In genomic region chr15:99429681-99430081, GRCh38 we compare ENCODE assay signal across 23 cellular contexts.
A peak's percentile ranks its signal among the peaks of the same experiment; 100 is the strongest.
DNase-seq lines count a peak whose midpoint lies in the region; ATAC-seq and TF ChIP-seq lines count a peak whose summit lies in the region.
"Had no signal": no experiment of that assay in that cellular context is flagged by ENCODE, and none has a peak within 500 bp of the region (broad histone marks: within the 10 kb centered on the region; RNA-seq: fewer than 3 reads in every experiment).

No MANE protein-coding gene starts in this region.

- no peaks in the 10 kb centered on the region for H3K27me3 ChIP-seq in heart right ventricle
- H3K27me3 ChIP-seq: colonic mucosa, esophagus squamous epithelium, neural progenitor cell had no signal

- peak; percentile 11 for DNase-seq in left cardiac atrium
- DNase-seq in heart right ventricle, result no peak
- peak; percentile 5 for DNase-seq in WTC11 (ENCODE audit: low spot score)
- DNase-seq in myocyte (ENCODE audit: low read depth), result peak; percentile 35
- no peak for DNase-seq in GM13977 (ENCODE audit: low spot score)
- no peak for DNase-seq in NCI-H1436 treated with DMSO at 0.1 percent for 48 hours (lab: John Stamatoyannopoulos, UW)
- no peak for DNase-seq in superior temporal gyrus (ENCODE audit: extremely low spot score)
- DNase-seq: activated CD4-positive, alpha-beta T cell treated with anti-CD3 and anti-CD28 coated beads, Interleukin-2, amount 50 U/mL, for 48 hours; activated gamma-delta T cell treated with Interleukin-2 at 50 U/mL for 16 hours; colonic mucosa; esophagus squamous epithelium; lower lobe of right lung; NCI-H1105; NCI-H2029; NCI-H345; NCI-H748 treated with DMSO at 0.1 percent for 48 hours; SHP77; stimulated activated CD4-positive, alpha-beta T cell treated with anti-CD3 and anti-CD28 coated beads, Interleukin-1b, Interleukin-23, amount 100 ng/mL, for 48 hours; WERI-Rb-1 had no signal

- no peak overlapping the region for H3K27ac ChIP-seq in heart right ventricle
- H3K27ac ChIP-seq: colonic mucosa, esophagus squamous epithelium, HL-60, lower lobe of right lung, neural progenitor cell, WERI-Rb-1 had no signal

- intact Hi-C loops in left cardiac atrium (cut with DNase I), result no loop called here
- intact Hi-C loops in heart right ventricle (cut with DNase I), result loop anchor here in 4 of 10 donors (5.0 to 10.0 kb wide), 3 partner anchors 55 to 138 kb away; partner anchors contain the start of gene MEF2A (in 3 of the 4)

- ATAC-seq in left cardiac atrium (no peak), heart right ventricle (no peak), WTC11 (no peak)
- ATAC-seq: lower lobe of right lung had no signal

- no peak overlapping the region for H3K4me3 Mint-ChIP-seq in WTC11
- H3K4me3 Mint-ChIP-seq: neural progenitor cell had no signal

- no peaks in the 10 kb centered on the region for H3K9me3 ChIP-seq in heart right ventricle
- H3K9me3 ChIP-seq: colonic mucosa, esophagus squamous epithelium, lower lobe of right lung had no signal

- POLR2A ChIA-PET in WTC11 (lab: Charles Lee), result no interaction called here

- in situ Hi-C loops in GM13977 (cut with MboI; ENCODE audit: low pct_unique_long_range_greater_than_20kb, low sequenced_read_pairs, unreplicated experiment), result no loop called here

- no peaks in the 10 kb centered on the region for H3K36me3 ChIP-seq in heart right ventricle
- H3K36me3 ChIP-seq: colonic mucosa, esophagus squamous epithelium, lower lobe of right lung, neural progenitor cell, WERI-Rb-1 had no signal

- H3K4me1 ChIP-seq in heart right ventricle, result peaks cover 8 to 54% (median 43%) of the 10 kb centered on the region in 9 donors
- H3K4me1 ChIP-seq: neural progenitor cell had no signal

- no peak overlapping the region for H3K4me3 ChIP-seq in heart right ventricle
- H3K4me3 ChIP-seq: colonic mucosa, esophagus squamous epithelium, lower lobe of right lung, neural progenitor cell, skin epidermis had no signal

- peaks cover 11% of the 10 kb centered on the region for H3K4me1 Mint-ChIP-seq in WTC11

- WGBS in heart right ventricle, 2 donors, result 89 to 91% methylated on average over 5 of the region's 5 CpGs

- no peaks in the 10 kb centered on the region for H3K27me3 Mint-ChIP-seq in WTC11 (ENCODE audit: low read depth)

- H3K36me3 Mint-ChIP-seq in WTC11, result no peaks in the 10 kb centered on the region
- H3K36me3 Mint-ChIP-seq: neural progenitor cell had no signal

- no peaks in the 10 kb centered on the region for H3K9me3 Mint-ChIP-seq in WTC11
- H3K9me3 Mint-ChIP-seq: neural progenitor cell had no signal

- H3K27ac Mint-ChIP-seq in WTC11, result no peak overlapping the region
- H3K27ac Mint-ChIP-seq: neural progenitor cell, progenitor cell of endocrine pancreas had no signal

- CTCF ChIA-PET in WTC11 (lab: Charles Lee), result interaction anchor here (1.2 kb wide), 1 partner anchor 274 kb away, joined by 5 read pairs; no protein-coding TSS in a partner anchor

- TF ChIP-seq CTCF in heart right ventricle (IDR thresholded peaks at IDR 0.05) (no peak), WTC11 (IDR thresholded peaks at IDR 0.05) (no peak), GM13977 (IDR thresholded peaks at IDR 0.05; ENCODE audit: extremely low read depth, insufficient read depth, missing control alignments) (no peak)

TF ChIP-seq in WTC11, 78 proteins besides CTCF, POLR2A, EP300 and RAD21:
- TF ChIP-seq GABPB1 (CRISPR knock-in tag; IDR thresholded peaks at IDR 0.05), result no peak
- no peak for TF ChIP-seq ATF3 (CRISPR knock-in tag; conservative IDR thresholded peaks at IDR 0.05)
- TF ChIP-seq OVOL2 (CRISPR knock-in tag; IDR thresholded peaks at IDR 0.05; ENCODE audit: borderline replicate concordance), result no peak
- no peak for TF ChIP-seq PREB (CRISPR knock-in tag; IDR thresholded peaks at IDR 0.05; ENCODE audit: borderline replicate concordance)
- TF ChIP-seq ATF1 (CRISPR knock-in tag; IDR thresholded peaks at IDR 0.05), result no peak
- TF ChIP-seq TEAD4 (CRISPR knock-in tag; IDR thresholded peaks at IDR 0.05), result no peak
- TF ChIP-seq TEAD1 (CRISPR knock-in tag; IDR thresholded peaks at IDR 0.05), result no peak
- TF ChIP-seq PRRX2 (CRISPR knock-in tag; IDR thresholded peaks at IDR 0.05), result no peak
- TF ChIP-seq SP1 (CRISPR knock-in tag; conservative IDR thresholded peaks at IDR 0.05), result no peak
- TF ChIP-seq NR1H2 (CRISPR knock-in tag; IDR thresholded peaks at IDR 0.05), result no peak
- TF ChIP-seq NFYB (CRISPR knock-in tag; conservative IDR thresholded peaks at IDR 0.05; ENCODE audit: low read depth), result no peak
- no peak for TF ChIP-seq ESRRA (CRISPR knock-in tag; IDR thresholded peaks at IDR 0.05; ENCODE audit: borderline replicate concordance)
- no peak for TF ChIP-seq RORB (CRISPR knock-in tag; IDR thresholded peaks at IDR 0.05)
- no peak for TF ChIP-seq ARID4B (CRISPR knock-in tag; IDR thresholded peaks at IDR 0.05; ENCODE audit: borderline replicate concordance)
- no peak for TF ChIP-seq ZNF138 (CRISPR knock-in tag; conservative IDR thresholded peaks at IDR 0.05)
- TF ChIP-seq ZBTB21 (CRISPR knock-in tag; IDR thresholded peaks at IDR 0.05; ENCODE audit: borderline replicate concordance), result no peak
- TF ChIP-seq JAZF1 (CRISPR knock-in tag; IDR thresholded peaks at IDR 0.05), result no peak
- TF ChIP-seq SMAD4 (CRISPR knock-in tag; IDR thresholded peaks at IDR 0.05), result no peak
- no peak for TF ChIP-seq ZNF671 (CRISPR knock-in tag; IDR thresholded peaks at IDR 0.05)

Comparison
In these comparisons a context has a peak if more than half of its experiments do, and no peak if none do; other contexts are left out.
1. DNase-seq: peak in left cardiac atrium (single experiment), WTC11 (single experiment) and myocyte (single experiment); none in heart right ventricle (0 of 2), GM13977 (single experiment), NCI-H1436 treated with DMSO at 0.1 percent for 48 hours (single experiment) and superior temporal gyrus (single experiment).